In genomic region chr2:32947484-32948143, GRCh38 we compare ENCODE assay signal across 7 cellular contexts. TPM values are rescaled to one million over a fixed set of nuclear protein-coding genes. Genes with fewer than 3 reads are reported as not detected.
DNase-seq lines count a peak whose midpoint lies in the region; ATAC-seq and TF ChIP-seq lines count a peak whose summit lies in the region.

No MANE protein-coding gene starts in this region.

- no peaks in the 10 kb centered on the region for H3K36me3 Mint-ChIP-seq in brain

- no peaks in the 10 kb centered on the region for H3K4me1 ChIP-seq in Panc1 (ENCODE audit: control insufficient read depth, insufficient read depth, low read length)

- TF ChIP-seq CTCF in Panc1 (IDR thresholded peaks at IDR 0.05) (no peak), brain (conservative IDR thresholded peaks at IDR 0.05) (no peak)

- ATAC-seq in GM18505 (IDR thresholded peaks at IDR 0.05; ENCODE audit: unreplicated experiment), result peak; percentile 34
- ATAC-seq in HG02759 (IDR thresholded peaks at IDR 0.05; ENCODE audit: unreplicated experiment), result peak; percentile 32
- ATAC-seq in Panc1, result peak; percentile 70

- BruUV-seq in Panc1 (replicated peaks; lab: Mats Ljungman, UMichigan), result no TSS peak

- H3K27me3 ChIP-seq in Panc1 (ENCODE audit: control insufficient read depth, insufficient read depth, low read length), result no peaks in the 10 kb centered on the region

- CTCF ChIA-PET in Panc1 (lab: Charles Lee), result no interaction called here

- peaks cover 11% of the 10 kb centered on the region for H3K27me3 Mint-ChIP-seq in brain

- H3K4me3 ChIP-seq in Panc1 (ENCODE audit: low read depth in 2 of 2, low read length in 2 of 2), result peak overlapping the region; percentile 60 to 70

- DNase-seq in Panc1 (ENCODE audit: low read depth, low spot score) (no peak), islet precursor cell (peak; percentile 86), H4 (ENCODE audit: low spot score) (no peak)
- DNase-seq in stimulated activated CD4-positive, alpha-beta T cell treated with anti-CD3 and anti-CD28 coated beads, Interleukin-1b, Interleukin-23, amount 100 ng/mL, for 48 hours, result peak; percentile 11

- H3K9me3 Mint-ChIP-seq in brain, result peaks cover 0 to 2% (median 0%) of the 10 kb centered on the region in 5 experiments

- intact Hi-C loops in Panc1 (cut with micrococcal nuclease; ENCODE audit: unreplicated experiment), result loop anchor here (10.0 kb wide), 1 partner anchor 427 kb away; no protein-coding TSS in a partner anchor

- POLR2A ChIA-PET in Panc1 (lab: Charles Lee), result interaction anchor here (0.7 kb wide), 2 partner anchors 15 to 248 kb away, joined by 3 to 6 read pairs; no protein-coding TSS in a partner anchor

- TF ChIP-seq POLR2A in GM18505 (IDR thresholded peaks at IDR 0.05; ENCODE audit: borderline replicate concordance, extremely low read depth, insufficient read depth, insufficient read length), result no peak

- peak overlapping the region; percentile 26 to 87 (median 84) for H3K27ac Mint-ChIP-seq in brain

- peaks cover 42% of the 10 kb centered on the region for H3K4me1 Mint-ChIP-seq in brain

- H3K4me3 Mint-ChIP-seq in brain, result peak overlapping the region; percentile 84 to 90 (median 86)

- H3K36me3 ChIP-seq in Panc1 (ENCODE audit: control insufficient read depth, insufficient read depth, low read length), result no peaks in the 10 kb centered on the region

- in situ Hi-C loops in Panc1 (cut with HindIII; ENCODE audit: low pct_unique_long_range_greater_than_20kb, low sequenced_read_pairs), result loop anchor here (10.0 kb wide), 1 partner anchor 427 kb away; no protein-coding TSS in a partner anchor

- H3K27ac ChIP-seq in Panc1 (ENCODE audit: low read length), result 0 out of 2 replicates have a peak overlapping the region, but pooled peaks have one; percentile 17

- H3K9me3 ChIP-seq in Panc1 (ENCODE audit: control insufficient read depth, insufficient read depth, low read depth, low read length), result no peaks in the 10 kb centered on the region

RNA-seq across cellular contexts. Expression of gene LTBP1, which starts 0.9 kb away (rescaled TPM):
- 12.5 TPM for total RNA-seq in Panc1 (2021; ENCODE audit: unreplicated experiment)
- 12.0 TPM for polyA plus RNA-seq in Panc1 (2012; ENCODE audit: insufficient read length)
- 9.8 TPM for polyA plus RNA-seq in brain (ENCODE audit: insufficient read depth, low read depth, low replicate concordance)
- total RNA-seq in H4 (2014; rRNA removed; shearing (Covaris generic)), result 3.1 and 4.8 TPM in 2 replicates

Comparison
In these comparisons a context has a peak if more than half of its experiments do, and no peak if none do; other contexts are left out.
1. DNase-seq: peak in islet precursor cell (single experiment) and stimulated activated CD4-positive, alpha-beta T cell treated with anti-CD3 and anti-CD28 coated beads, Interleukin-1b, Interleukin-23, amount 100 ng/mL, for 48 hours (single experiment); none in Panc1 (single experiment) and H4 (single experiment).
2. Peak in every context shown above with its lines, with median percentiles within 50 percentile points of each other: ATAC-seq.